ENCODE assay signal across 11 cellular contexts in the genomic region with DNA sequence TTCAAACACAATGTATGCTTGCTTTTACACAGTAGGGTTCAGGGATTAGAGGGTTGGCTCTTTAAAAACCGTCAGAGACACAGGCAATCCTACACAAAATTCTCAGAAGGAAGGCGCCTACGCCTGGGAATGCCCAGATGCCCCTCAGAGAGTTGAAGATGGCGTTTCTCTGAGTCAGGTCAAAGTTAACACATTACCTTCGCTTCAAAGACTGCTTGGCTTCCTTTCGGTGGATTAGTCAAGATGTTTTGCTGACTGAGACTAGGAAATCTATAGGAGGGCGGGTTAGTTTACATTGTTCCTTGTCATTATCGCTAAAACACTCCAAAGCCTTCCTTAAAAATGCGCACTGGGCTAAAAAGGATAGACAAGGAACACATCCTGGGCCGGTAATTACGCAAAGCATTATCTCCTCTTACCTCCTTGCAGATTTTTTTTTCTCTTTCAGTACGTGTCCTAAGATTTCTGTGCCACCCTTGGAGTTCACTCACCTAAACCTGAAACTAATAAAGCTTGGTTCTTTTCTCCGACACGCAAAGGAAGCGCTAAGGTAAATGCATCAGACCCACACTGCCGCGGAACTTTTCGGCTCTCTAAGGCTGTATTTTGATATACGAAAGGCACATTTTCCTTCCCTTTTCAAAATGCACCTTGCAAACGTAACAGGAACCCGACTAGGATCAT. TPM values are rescaled to one million over a fixed set of nuclear protein-coding genes. Genes with fewer than 3 reads are reported as not detected.
DNase-seq lines count a peak whose midpoint lies in the region; ATAC-seq and TF ChIP-seq lines count a peak whose summit lies in the region.
"Had no signal": no experiment of that assay in that cellular context is flagged by ENCODE, and none has a peak within 500 bp of the region (broad histone marks: within the 10 kb centered on the region; RNA-seq: fewer than 3 reads in every experiment).

No MANE protein-coding gene starts in this region.

- intact Hi-C loops in heart left ventricle (cut with DNase I) (no loop called here), Right ventricle myocardium inferior (cut with DNase I) (no loop called here), vagina (cut with DNase I) (no loop called here)

- peaks cover 28% of the 10 kb centered on the region for H3F3A ChIP-seq in neural progenitor cell (ENCODE audit: low read depth)

- peak overlapping the region; percentile 98 for H3K4me2 ChIP-seq in neural progenitor cell

- peak overlapping the region; percentile 99 for H2AFZ ChIP-seq in neural progenitor cell (replicated peaks)

- H3K9ac ChIP-seq in neural progenitor cell, result no peak overlapping the region

- peak overlapping the region; percentile 93 for H3K4me3 Mint-ChIP-seq in glutamatergic neuron (ENCODE audit: unreplicated experiment)
- H3K4me3 Mint-ChIP-seq in neural progenitor cell, result peak overlapping the region; percentile 88

- H4K20me1 ChIP-seq in neural progenitor cell (ENCODE audit: low read depth), result no peaks in the 10 kb centered on the region

- H3K9me3 ChIP-seq in heart left ventricle, result no peaks in the 10 kb centered on the region
- no peaks in the 10 kb centered on the region for H3K9me3 ChIP-seq in neural progenitor cell (ENCODE audit: low read depth)
- no peaks in the 10 kb centered on the region for H3K9me3 ChIP-seq in vagina

- H3K79me2 ChIP-seq in neural progenitor cell (ENCODE audit: low read depth), result no peaks in the 10 kb centered on the region

- H3K4me3 ChIP-seq in heart left ventricle (peak overlapping the region in 8 of 12 donors; percentile 21 to 44 (median 34)), neural progenitor cell (peak overlapping the region; percentile 78), vagina (peak overlapping the region; percentile 36 to 43)

- no peak for ATAC-seq in heart left ventricle
- ATAC-seq in Right ventricle myocardium inferior, result no peak
- ATAC-seq in HG03354 (IDR thresholded peaks at IDR 0.05; ENCODE audit: poor library complexity, severe bottlenecking, unreplicated experiment), result no peak

- H3K27ac Mint-ChIP-seq in glutamatergic neuron (ENCODE audit: unreplicated experiment), result no peak overlapping the region
- H3K27ac Mint-ChIP-seq in neural progenitor cell, result peak overlapping the region; percentile 0

- TF ChIP-seq POLR2A in heart left ventricle (IDR thresholded peaks at IDR 0.05) (no peak), vagina (IDR thresholded peaks at IDR 0.05) (no peak)

- H3K36me3 Mint-ChIP-seq in glutamatergic neuron (ENCODE audit: unreplicated experiment) (no peaks in the 10 kb centered on the region), neural progenitor cell (no peaks in the 10 kb centered on the region)

- no peak for TF ChIP-seq CTCF in heart left ventricle (IDR thresholded peaks at IDR 0.05)
- TF ChIP-seq CTCF in glutamatergic neuron (IDR thresholded peaks at IDR 0.05; ENCODE audit: partially characterized antibody, unreplicated experiment), result no peak
- TF ChIP-seq CTCF in neural progenitor cell (IDR thresholded peaks at IDR 0.05), result no peak
- no peak for TF ChIP-seq CTCF in vagina (IDR thresholded peaks at IDR 0.05)

- no peaks in the 10 kb centered on the region for H3K36me3 ChIP-seq in heart left ventricle
- H3K36me3 ChIP-seq in neural progenitor cell, result no peaks in the 10 kb centered on the region
- H3K36me3 ChIP-seq in vagina, result no peaks in the 10 kb centered on the region

- H3K4me1 Mint-ChIP-seq in glutamatergic neuron (ENCODE audit: low read depth, unreplicated experiment), result no peaks in the 10 kb centered on the region
- peaks cover 23% of the 10 kb centered on the region for H3K4me1 Mint-ChIP-seq in neural progenitor cell

- H3K4me1 ChIP-seq in heart left ventricle (peaks cover 0 to 9% (median 0%) of the 10 kb centered on the region in 12 donors), neural progenitor cell (peaks cover 8% of the 10 kb centered on the region), vagina (peaks cover 10% of the 10 kb centered on the region)

- H3K27me3 ChIP-seq in heart left ventricle (peaks cover 0 to 48% (median 11%) of the 10 kb centered on the region in 9 donors), neural progenitor cell (peaks cover 31% of the 10 kb centered on the region), vagina (no peaks in the 10 kb centered on the region)

- H3K27me3 Mint-ChIP-seq in glutamatergic neuron (ENCODE audit: unreplicated experiment), result peaks cover 11% of the 10 kb centered on the region
- peaks cover 20% of the 10 kb centered on the region for H3K27me3 Mint-ChIP-seq in neural progenitor cell (ENCODE audit: insufficient read depth, low read depth)

- DNase-seq in heart left ventricle (no peak), Right ventricle myocardium inferior (ENCODE audit: missing footprints) (no peak), glutamatergic neuron (no peak), neural progenitor cell (ENCODE audit: low spot score) (peak; percentile 71), vagina (ENCODE audit: extremely low spot score in 2 of 2) (no peak), NCI-H526 treated with DMSO at 0.1 percent for 48 hours (lab: John Stamatoyannopoulos, UW) (no peak), NCI-H345 (lab: John Stamatoyannopoulos, UW) (no peak)
- DNase-seq: activated CD8-positive, alpha-beta memory T cell treated with anti-CD3 and anti-CD28 coated beads, Interleukin-2, amount 50 U/mL, for 48 hours; stimulated activated CD4-positive, alpha-beta T cell treated with anti-CD3 and anti-CD28 coated beads, Interleukin-15, amount 100 ng/mL, for 24 hours had no signal

- H3K27ac ChIP-seq in heart left ventricle, result no peak overlapping the region
- no peak overlapping the region for H3K27ac ChIP-seq in neural progenitor cell
- no peak overlapping the region for H3K27ac ChIP-seq in vagina

- 32 to 43% (median 38%) methylated on average over 21 of the region's 21 CpGs for WGBS in heart left ventricle, 4 donors

- H3K9me3 Mint-ChIP-seq in glutamatergic neuron (ENCODE audit: unreplicated experiment) (no peaks in the 10 kb centered on the region), neural progenitor cell (no peaks in the 10 kb centered on the region)

RNA-seq across cellular contexts. Expression of gene CFTR, which starts 0.9 kb away (rescaled TPM):
- 1 to 10 TPM in 1 of 9 donors, under 1 TPM in 8; 0.18 to 1.3 (median 0.27) TPM for total RNA-seq in heart left ventricle
- polyA plus RNA-seq in heart left ventricle, result under 1 TPM; 0.04 to 0.06 TPM
- total RNA-seq in Right ventricle myocardium inferior, result 0.87 TPM
- not detected for total RNA-seq in glutamatergic neuron (ENCODE audit: unreplicated experiment)
- 0.06 and 0.15 TPM in 2 replicates for total RNA-seq in neural progenitor cell (ENCODE audit: low replicate concordance)
- not detected for total RNA-seq in vagina

RNA-seq across cellular contexts. Expression of gene ASZ1, which starts 51.6 kb away (rescaled TPM):
- total RNA-seq in heart left ventricle (not detected), Right ventricle myocardium inferior (not detected), glutamatergic neuron (ENCODE audit: unreplicated experiment) (not detected), neural progenitor cell (ENCODE audit: low replicate concordance) (not detected in 2 replicates), vagina (not detected)
- not detected for polyA plus RNA-seq in heart left ventricle
- total RNA-seq: A673 had no signal
